In genomic region chr3:33314993-33315392, GRCh38 we compare ENCODE assay signal across 29 cellular contexts. TPM values are rescaled to one million over a fixed set of nuclear protein-coding genes. Genes with fewer than 3 reads are reported as not detected.
"Had no signal": no experiment of that assay in that cellular context is flagged by ENCODE, and none has a peak within 500 bp of the region (broad histone marks: within the 10 kb centered on the region; RNA-seq: fewer than 3 reads in every experiment).

No MANE protein-coding gene starts in this region.

- H3K79me2 ChIP-seq: hepatocyte had no signal

- H3K9ac ChIP-seq: neural progenitor cell had no signal

- H3K27me3 ChIP-seq: esophagus muscularis mucosa, hepatocyte, left lung, neural progenitor cell, ovary had no signal

- H3K4me1 ChIP-seq: left lung, neural progenitor cell, psoas muscle had no signal

- H3K4me2 ChIP-seq: hepatocyte, neural progenitor cell had no signal

- H3K9me3 ChIP-seq: ovary had no signal

- H2AFZ ChIP-seq: hepatocyte, neural progenitor cell had no signal

- DNase-seq: activated B cell treated with CpG ODN at 0.5 μM for 24 hours; activated CD4-positive, alpha-beta memory T cell treated with anti-CD3 and anti-CD28 coated beads for 36 hours; activated CD4-positive, alpha-beta T cell treated with anti-CD3 and anti-CD28 coated beads for 36 hours; activated CD8-positive, alpha-beta memory T cell treated with anti-CD3 and anti-CD28 coated beads, Interleukin-2, amount 10 ng/mL, durations not matched to agents 7 days and 5 days; activated gamma-delta T cell; activated naive CD4-positive, alpha-beta T cell treated with anti-CD3 and anti-CD28 coated beads, Interleukin-2, amount 50 U/mL, for 16 hours; activated T-cell treated with anti-CD3 and anti-CD28 coated beads for 4 hours; anterior cingulate cortex; caudate nucleus; effector CD4-positive, alpha-beta T cell; glutamatergic neuron; immature natural killer cell; left lung; naive thymus-derived CD8-positive, alpha-beta T cell; ovary; psoas muscle; right cardiac atrium; stimulated activated CD4-positive, alpha-beta T cell treated with anti-CD3 and anti-CD28 coated beads, Interleukin-12 subunit alpha, Interleukin-12 subunit beta, amount 100 ng/mL, for 4 hours; stimulated activated CD4-positive, alpha-beta T cell treated with anti-CD3 and anti-CD28 coated beads, Interleukin-4, amount 100 ng/mL, for 4 hours; stimulated activated naive CD8-positive, alpha-beta T cell treated with anti-CD3 and anti-CD28 coated beads, Interleukin-15, Interleukin-2, amounts not matched to agents 100 U/mL and 50 U/mL, for 24 hours; T1000 had no signal

- H3K36me3 ChIP-seq: left lung, neural progenitor cell, ovary had no signal

- H3K27me3 Mint-ChIP-seq: dendritic cell treated with granulocyte-macrophage colony-stimulating factor and Interleukin-4, amounts not matched to agents 40 ng/mL and 50 ng/mL, for 4 days had no signal

- H3K4me3 ChIP-seq: esophagus muscularis mucosa, hepatocyte, left lung, lung, neural progenitor cell, ovary, psoas muscle had no signal

- ATAC-seq: activated CD4-positive, alpha-beta T cell treated with anti-CD3 and anti-CD28 coated beads for 36 hours; activated CD8-positive, alpha-beta memory T cell treated with anti-CD3 and anti-CD28 coated beads, Interleukin-2, amount 10 ng/mL, durations not matched to agents 7 days and 5 days; left lung; naive thymus-derived CD8-positive, alpha-beta T cell; psoas muscle; right cardiac atrium; stimulated activated naive CD8-positive, alpha-beta T cell treated with anti-CD3 and anti-CD28 coated beads, Interleukin-15, Interleukin-2, amounts not matched to agents 100 U/mL and 50 U/mL, for 24 hours had no signal

- H3K27ac ChIP-seq: esophagus muscularis mucosa, hepatocyte, left lung, neural progenitor cell, ovary, psoas muscle had no signal

- H3K27ac Mint-ChIP-seq: activated B cell treated with CpG ODN at 0.5 μM for 24 hours; activated CD4-positive, alpha-beta memory T cell treated with anti-CD3 and anti-CD28 coated beads for 36 hours; activated CD4-positive, alpha-beta T cell treated with anti-CD3 and anti-CD28 coated beads for 36 hours; activated CD8-positive, alpha-beta memory T cell treated with anti-CD3 and anti-CD28 coated beads, Interleukin-2, amount 10 ng/mL, durations not matched to agents 7 days and 5 days; dendritic cell treated with granulocyte-macrophage colony-stimulating factor and Interleukin-4, amounts not matched to agents 40 ng/mL and 50 ng/mL, for 4 days; immature natural killer cell; mesothelial cell of epicardium; neural progenitor cell had no signal

- H3K4me1 Mint-ChIP-seq: activated B cell treated with CpG ODN at 0.5 μM for 24 hours; activated CD8-positive, alpha-beta memory T cell treated with anti-CD3 and anti-CD28 coated beads, Interleukin-2, amount 10 ng/mL, durations not matched to agents 7 days and 5 days; brain; immature natural killer cell had no signal

- H3K4me3 Mint-ChIP-seq: activated B cell treated with CpG ODN at 0.5 μM for 24 hours; activated CD4-positive, alpha-beta memory T cell treated with anti-CD3 and anti-CD28 coated beads for 36 hours; activated CD4-positive, alpha-beta T cell treated with anti-CD3 and anti-CD28 coated beads for 36 hours; activated CD8-positive, alpha-beta memory T cell treated with anti-CD3 and anti-CD28 coated beads, Interleukin-2, amount 10 ng/mL, durations not matched to agents 7 days and 5 days; brain; dendritic cell treated with granulocyte-macrophage colony-stimulating factor and Interleukin-4, amounts not matched to agents 40 ng/mL and 50 ng/mL, for 4 days; immature natural killer cell; mesothelial cell of epicardium; naive thymus-derived CD8-positive, alpha-beta T cell; neural progenitor cell had no signal

- H3K36me3 Mint-ChIP-seq: activated CD8-positive, alpha-beta memory T cell treated with anti-CD3 and anti-CD28 coated beads, Interleukin-2, amount 10 ng/mL, durations not matched to agents 7 days and 5 days had no signal

RNA-seq across cellular contexts. Expression of gene FBXL2, which starts 37.8 kb away (rescaled TPM):
- total RNA-seq: activated B cell treated with CpG ODN at 0.5 μM for 24 hours; activated CD4-positive, alpha-beta memory T cell treated with anti-CD3 and anti-CD28 coated beads for 36 hours; activated CD8-positive, alpha-beta memory T cell treated with anti-CD3 and anti-CD28 coated beads, Interleukin-2, amount 10 ng/mL, durations not matched to agents 7 days and 5 days; naive thymus-derived CD8-positive, alpha-beta T cell; T-helper 1 cell treated with Interleukin-12 subunit alpha and Interleukin-12 subunit beta and Interleukin-4 antibody, amounts not matched to agents 30 ng/mL and 1 ng/mL, for 36 hours had no signal
